ENCODE assay signal across 8 cellular contexts in the genomic region with DNA sequence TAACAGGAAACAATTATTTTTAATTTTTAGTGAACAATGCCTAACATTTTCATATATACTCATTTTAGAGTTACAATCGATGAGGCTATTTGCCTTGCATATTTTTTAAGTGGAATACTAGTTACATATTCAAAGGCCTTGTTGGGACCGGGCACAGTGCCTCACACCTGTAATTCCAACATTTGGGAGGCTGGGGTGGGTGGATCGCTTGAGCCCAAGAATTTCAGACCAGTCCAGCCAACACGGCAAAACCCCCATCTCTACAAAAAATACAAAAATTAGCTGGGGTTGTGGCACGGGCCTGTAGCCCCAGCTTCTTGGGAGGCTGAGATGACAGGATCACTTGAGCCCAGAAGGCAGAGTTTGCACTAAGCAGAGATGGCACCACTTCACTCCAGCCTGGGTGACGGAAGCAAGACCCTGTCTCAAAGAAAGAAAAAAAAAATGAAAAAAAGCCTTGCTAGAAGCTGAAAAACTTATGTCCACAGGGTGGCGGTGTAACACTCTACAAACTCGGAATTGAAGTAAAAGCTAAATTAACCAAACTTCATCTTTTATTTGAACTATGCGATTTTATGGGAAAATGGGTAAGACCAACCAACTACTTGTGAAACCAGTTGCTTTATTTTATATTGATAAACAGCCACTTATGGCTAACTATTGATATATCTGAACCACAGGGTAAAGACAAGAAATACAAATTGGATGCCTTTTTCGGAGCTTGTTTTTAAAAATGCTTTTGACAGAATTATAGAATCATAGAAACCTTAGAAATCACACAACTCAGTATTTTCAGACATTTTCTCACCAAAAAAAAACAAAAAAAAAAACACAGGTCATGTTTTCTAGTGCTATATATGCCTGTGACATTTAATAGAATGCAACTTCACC. TPM values are rescaled to one million over a fixed set of nuclear protein-coding genes. Genes with fewer than 3 reads are reported as not detected.
DNase-seq lines count a peak whose midpoint lies in the region; ATAC-seq, FAIRE-seq and TF ChIP-seq lines count a peak whose summit lies in the region.

No MANE protein-coding gene starts in this region.

- no peak for TF ChIP-seq EP300 in K562 (IDR thresholded peaks at IDR 0.05; ENCODE audit: low read length)

- H3K79me2 ChIP-seq in K562 (ENCODE audit: control insufficient read depth, insufficient read depth, low read length): no peaks in the 10 kb centered on the region

- TF ChIP-seq RAD21 in K562 (CRISPR knock-in tag; conservative IDR thresholded peaks at IDR 0.05 in 1 of 2, IDR thresholded peaks at IDR 0.05 in 1 of 2): peak; percentile 67 to 77

- H3K27ac Mint-ChIP-seq in T-helper 2 cell treated with Interferon-gamma antibody and Interleukin-4, amounts not matched to agents 5 μg/mL and 100 μg/mL, for 36 hours: no peak overlapping the region

- 9% methylated on average over 10 of the region's 10 CpGs for WGBS in K562 (ENCODE audit: insufficient coverage, low coverage, missing lambda C conversion rate)

- H3K4me1 ChIP-seq in K562 (replicated peaks in 1 of 2; ENCODE audit: control insufficient read depth in 2 of 2, insufficient read depth in 2 of 2, low read length in 2 of 2): no peaks in the 10 kb centered on the region

- H3K4me2 ChIP-seq in K562 (ENCODE audit: insufficient read depth, low read length): no peak overlapping the region

- H3K9me3 ChIP-seq in K562 (replicated peaks; ENCODE audit: control insufficient read depth, insufficient read depth, low read depth, low read length): no peaks in the 10 kb centered on the region

- no peak overlapping the region for H3K27ac ChIP-seq in K562 (ENCODE audit: extremely low read depth, low read depth, low read length)

- no peak for TF ChIP-seq POLR2A in K562 (conservative IDR thresholded peaks at IDR 0.05)

- H4K20me1 ChIP-seq in K562 (replicated peaks; ENCODE audit: control insufficient read depth, insufficient read depth, low read length): no peaks in the 10 kb centered on the region

- POLR2A ChIA-PET in K562 (lab: Yijun Ruan, JAX): interaction anchor here (0.7 to 1.0 kb wide), 2 partner anchors 103 to 106 kb away, joined by 3 to 5 read pairs; no protein-coding TSS in a partner anchor

- H3K9me3 Mint-ChIP-seq in T-helper 2 cell treated with Interferon-gamma antibody and Interleukin-4, amounts not matched to agents 5 μg/mL and 100 μg/mL, for 36 hours: no peaks in the 10 kb centered on the region

- peaks cover 55% of the 10 kb centered on the region for H3K27me3 Mint-ChIP-seq in T-helper 2 cell treated with Interferon-gamma antibody and Interleukin-4, amounts not matched to agents 5 μg/mL and 100 μg/mL, for 36 hours (ENCODE audit: low read depth)

- H3K36me3 ChIP-seq in K562 (ENCODE audit: control insufficient read depth, insufficient read depth, low read length): no peaks in the 10 kb centered on the region

- FAIRE-seq in K562 (lab: Jason Lieb, UNC) (peak; percentile 92), islet of Langerhans (lab: Jason Lieb, UNC) (peak; percentile 99)

- no peak overlapping the region for H3K9ac ChIP-seq in K562 (ENCODE audit: insufficient read depth in 1 of 2, low read depth in 2 of 2, low read length in 2 of 2)

- H3K36me3 Mint-ChIP-seq in T-helper 2 cell treated with Interferon-gamma antibody and Interleukin-4, amounts not matched to agents 5 μg/mL and 100 μg/mL, for 36 hours (ENCODE audit: low read depth): no peaks in the 10 kb centered on the region

- BruUV-seq in K562 (replicated peaks; lab: Mats Ljungman, UMichigan): no TSS peak

- in situ Hi-C loops in K562 (cut with MboI): loop anchor here (5.0 to 10.0 kb wide), 2 partner anchors 105 to 153 kb away; a partner anchor contains a TSS

- H3K4me3 ChIP-seq in K562: no peak overlapping the region

- no peak for DNase-seq in Right ventricle myocardium superior
- no peak for DNase-seq in left ventricle myocardium superior
- DNase-seq in NCI-H1417 treated with DMSO at 0.1 percent for 48 hours (lab: John Stamatoyannopoulos, UW): peak; percentile 53
- DNase-seq in T-helper 2 cell treated with Interferon-gamma antibody and Interleukin-4, amounts not matched to agents 5 μg/mL and 100 μg/mL, for 36 hours (ENCODE audit: low spot score): peak; percentile 24
- DNase-seq in K562 (ENCODE audit: extremely low read depth in 1 of 4, low spot score in 3 of 4): peak; percentile 15 to 70 (median 20)
- DNase-seq in stimulated activated CD4-positive, alpha-beta T cell treated with anti-CD3 and anti-CD28 coated beads, Interleukin-2, amount 100 ng/mL, for 4 hours (ENCODE audit: low read depth): peak; percentile 45

- H3K4me3 Mint-ChIP-seq in T-helper 2 cell treated with Interferon-gamma antibody and Interleukin-4, amounts not matched to agents 5 μg/mL and 100 μg/mL, for 36 hours: no peak overlapping the region

- CTCF ChIA-PET in K562 (lab: Yijun Ruan, JAX; ENCODE audit: low intra/inter-chr PET ratio): interaction anchor here (0.7 to 1.5 kb wide), 6 partner anchors 13 to 156 kb away, joined by 3 to 8 read pairs (median 4); no protein-coding TSS in a partner anchor

- H3K4me1 Mint-ChIP-seq in T-helper 2 cell treated with Interferon-gamma antibody and Interleukin-4, amounts not matched to agents 5 μg/mL and 100 μg/mL, for 36 hours (ENCODE audit: low read depth): no peaks in the 10 kb centered on the region

- ATAC-seq in Right ventricle myocardium superior (ENCODE audit: poor library complexity): peak; percentile 43
- no peak for ATAC-seq in left ventricle myocardium superior
- peak; percentile 75 for ATAC-seq in K562
- ATAC-seq in GM18519 (IDR thresholded peaks at IDR 0.05; ENCODE audit: low FRiP score, unreplicated experiment): no peak

- intact Hi-C loops in Right ventricle myocardium superior (cut with DNase I): loop anchor here (5.0 to 10.0 kb wide), 2 partner anchors 95 to 108 kb away; no protein-coding TSS in a partner anchor
- intact Hi-C loops in left ventricle myocardium superior (cut with micrococcal nuclease): loop anchor here (2.0 kb wide), 1 partner anchor 107 kb away; no protein-coding TSS in a partner anchor
- intact Hi-C loops in K562 (cut with micrococcal nuclease): loop anchor here (1.0 to 10.0 kb wide), 7 partner anchors 45 to 475 kb away; no protein-coding TSS in a partner anchor

- peaks cover 5 to 15% of the 10 kb centered on the region in 2 experiments; a peak in 3 of 5 replicates for H3K27me3 ChIP-seq in K562 (ENCODE audit: control insufficient read depth in 2 of 2, insufficient read depth in 2 of 2, low read length in 2 of 2)

- H3K9me1 ChIP-seq in K562 (ENCODE audit: control insufficient read depth, insufficient read depth, low read length): peaks cover 2% of the 10 kb centered on the region

- H2AFZ ChIP-seq in K562 (ENCODE audit: low read depth, low read length): no peak overlapping the region; the same call in 1 of the 2 replicates

- TF ChIP-seq CTCF in K562 (IDR thresholded peaks at IDR 0.05 in 2 of 3, conservative IDR thresholded peaks at IDR 0.05 in 1 of 3; ENCODE audit: insufficient read depth in 2 of 3, low read depth in 1 of 3, low read length in 3 of 3): peak; percentile 46 to 76 (median 64); a peak in 5 of 6 replicates

RNA-seq across cellular contexts. Expression of a gene that starts 24.1 kb away (rescaled TPM):
- total RNA-seq in Right ventricle myocardium superior (0.11 TPM), left ventricle myocardium superior (0.02 TPM), K562 (2014; rRNA removed) (not detected in 2 replicates), K562 (2014; rRNA removed; fragmentation: Illumina TruSeq; extraction: Trizol) (0.03 and 0.04 TPM in 2 replicates), K562 (2015; rRNA removed; fragmentation: Illumina TruSeq; extraction: Trizol) (under 0.01 TPM in 2 replicates), K562 (2021) (0.07 and 0.16 TPM in 2 replicates)
- total RNA-seq in K562 (2011; cell fraction: chromatin; rRNA removed; ENCODE audit: low replicate concordance): not detected in 2 replicates
- total RNA-seq in K562 (2011; cell fraction: nucleolus; rRNA removed): not detected in 2 replicates
- not detected in 2 replicates for total RNA-seq in K562 (2011; cell fraction: nucleoplasm; rRNA removed)
- polyA plus RNA-seq in K562 (2011; rRNA removed) (not detected in 2 replicates), K562 (2014; fragmentation: Illumina TruSeq; extraction: Trizol) (not detected in 2 replicates), K562 (2014; fragmentation: Nextera tagmentation; extraction: Ambion mirVana) (not detected), K562 (2014; rRNA removed) (not detected in 2 replicates)
- not detected in 2 replicates for polyA plus RNA-seq in K562 (2011; cell fraction: cytosol; rRNA removed)
- not detected in 2 replicates for polyA plus RNA-seq in K562 (2011; cell fraction: nucleus; rRNA removed)
- polyA plus RNA-seq in K562 (2012): 0.01 and 0.06 TPM in 2 replicates
- polyA minus RNA-seq in K562 (2011; rRNA and poly(A)+ RNA removed): not detected in 2 replicates
- not detected in 2 replicates for polyA minus RNA-seq in K562 (2011; cell fraction: cytosol; rRNA and poly(A)+ RNA removed)
- polyA minus RNA-seq in K562 (2011; cell fraction: nucleus; rRNA and poly(A)+ RNA removed): not detected in 2 replicates

RNA-seq across cellular contexts. Expression of a gene that starts 32.7 kb away (rescaled TPM):
- total RNA-seq in Right ventricle myocardium superior (6.7 TPM), left ventricle myocardium superior (6.0 TPM), K562 (2014; rRNA removed) (6.9 and 9.8 TPM in 2 replicates), K562 (2014; rRNA removed; fragmentation: Illumina TruSeq; extraction: Trizol) (6.8 and 7.3 TPM in 2 replicates), K562 (2015; rRNA removed; fragmentation: Illumina TruSeq; extraction: Trizol) (6.4 and 7.4 TPM in 2 replicates), K562 (2021) (6.1 and 6.7 TPM in 2 replicates)
- 8.3 and 15.3 TPM in 2 replicates for total RNA-seq in K562 (2011; cell fraction: chromatin; rRNA removed; ENCODE audit: low replicate concordance)
- total RNA-seq in K562 (2011; cell fraction: nucleolus; rRNA removed): 8.5 and 12.8 TPM in 2 replicates
- 10.8 and 17.3 TPM in 2 replicates for total RNA-seq in K562 (2011; cell fraction: nucleoplasm; rRNA removed)
- polyA plus RNA-seq in K562 (2011; rRNA removed) (7.2 and 7.6 TPM in 2 replicates), K562 (2014; fragmentation: Illumina TruSeq; extraction: Trizol) (5.5 and 6.0 TPM in 2 replicates), K562 (2014; fragmentation: Nextera tagmentation; extraction: Ambion mirVana) (under 1 TPM; 0.80 to 0.87 TPM), K562 (2014; rRNA removed) (8.5 and 10.1 TPM in 2 replicates)
- polyA plus RNA-seq in K562 (2011; cell fraction: cytosol; rRNA removed): 4.2 and 4.4 TPM in 2 replicates
- polyA plus RNA-seq in K562 (2011; cell fraction: nucleus; rRNA removed): 8.4 and 11.4 TPM in 2 replicates
- 4.4 and 5.2 TPM in 2 replicates for polyA plus RNA-seq in K562 (2012)
- polyA minus RNA-seq in K562 (2011; rRNA and poly(A)+ RNA removed): 13.0 and 13.2 TPM in 2 replicates
- 5.1 and 5.2 TPM in 2 replicates for polyA minus RNA-seq in K562 (2011; cell fraction: cytosol; rRNA and poly(A)+ RNA removed)
- 7.8 and 12.2 TPM in 2 replicates for polyA minus RNA-seq in K562 (2011; cell fraction: nucleus; rRNA and poly(A)+ RNA removed)

Comparison
In these comparisons a context has a peak if more than half of its experiments do, and no peak if none do; other contexts are left out.
1. ATAC-seq: peak in Right ventricle myocardium superior (single experiment) and K562 (single experiment); none in left ventricle myocardium superior (single experiment) and GM18519 (single experiment).
2. DNase-seq: peak in NCI-H1417 treated with DMSO at 0.1 percent for 48 hours (single experiment), T-helper 2 cell treated with Interferon-gamma antibody and Interleukin-4, amounts not matched to agents 5 μg/mL and 100 μg/mL, for 36 hours (single experiment), K562 (4 of 4) and stimulated activated CD4-positive, alpha-beta T cell treated with anti-CD3 and anti-CD28 coated beads, Interleukin-2, amount 100 ng/mL, for 4 hours (single experiment); none in Right ventricle myocardium superior (single experiment) and left ventricle myocardium superior (single experiment).